15 cellular contexts compared by ENCODE assay signal in the genomic region with DNA sequence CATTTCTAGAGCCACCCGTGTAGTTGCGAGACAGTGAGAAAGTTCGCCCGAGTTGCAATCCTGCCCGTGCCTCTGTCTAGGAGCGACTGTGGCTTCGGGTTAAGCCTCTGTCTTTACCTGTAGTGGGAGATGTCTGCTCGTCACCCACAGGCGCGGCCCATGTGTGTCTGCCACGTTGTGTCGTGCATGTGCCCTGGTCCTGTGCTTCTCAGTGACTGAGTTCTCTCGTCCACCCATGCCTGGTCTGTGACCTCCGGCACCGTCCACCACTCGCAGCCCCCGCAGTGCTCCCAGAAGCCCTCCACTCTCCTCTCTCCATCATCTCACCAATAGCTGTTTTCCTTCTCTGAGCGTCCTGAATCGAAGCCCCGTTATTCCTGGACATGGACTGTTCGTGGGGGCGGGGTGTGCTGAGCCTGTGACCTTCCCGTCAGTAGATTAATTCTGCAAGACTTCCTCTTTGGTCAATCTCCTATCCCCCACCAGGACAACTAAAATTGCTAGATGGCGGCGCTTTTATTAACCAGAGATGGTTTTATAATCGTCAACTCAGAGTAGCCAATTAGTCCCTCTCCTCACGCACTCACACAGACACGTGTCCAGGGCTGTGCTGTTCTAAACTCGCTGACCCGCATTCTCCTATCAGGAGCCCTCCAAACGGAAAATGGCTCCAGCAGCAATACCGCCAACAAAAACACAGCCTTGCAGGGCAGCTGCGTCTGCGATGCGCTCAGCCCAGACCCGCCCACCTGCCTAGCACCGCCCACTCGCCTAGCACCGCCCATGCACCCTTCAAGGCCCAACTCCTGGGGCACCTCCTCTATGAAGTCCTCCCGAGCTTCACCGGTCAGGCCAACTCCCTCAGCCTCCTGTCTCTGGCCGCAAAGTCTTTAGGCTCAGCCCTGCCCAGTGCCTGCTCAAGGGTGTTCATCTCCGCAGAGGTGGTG.
"Had no signal": no experiment of that assay in that cellular context is flagged by ENCODE, and none has a peak within 500 bp of the region (broad histone marks: within the 10 kb centered on the region; RNA-seq: fewer than 3 reads in every experiment).

No MANE protein-coding gene starts in this region.

- H3K36me3 Mint-ChIP-seq: activated naive CD4-positive, alpha-beta T cell treated with anti-CD3 and anti-CD28 coated beads, Interleukin-2, amount 50 U/mL, for 72 hours; mesothelial cell of epicardium had no signal

- H3K27ac ChIP-seq: esophagus squamous epithelium, lower lobe of right lung, VCaP had no signal

- H3K27ac Mint-ChIP-seq: activated CD8-positive, alpha-beta T cell treated with anti-CD3 and anti-CD28 coated beads for 36 hours; activated naive CD4-positive, alpha-beta T cell treated with anti-CD3 and anti-CD28 coated beads, Interleukin-2, amount 50 U/mL, for 72 hours; mesothelial cell of epicardium had no signal

- DNase-seq: activated CD8-positive, alpha-beta T cell treated with anti-CD3 and anti-CD28 coated beads for 36 hours; activated effector memory CD4-positive, alpha-beta T cell treated with anti-CD3 and anti-CD28 coated beads, Interleukin-2, amount 50 U/mL, for 16 hours; activated T-cell treated with anti-CD3 and anti-CD28 coated beads, Interleukin-2, amount 50 U/mL, for 48 hours; esophagus squamous epithelium; foreskin fibroblast; hippocampal formation; lower lobe of right lung; small intestine; stimulated activated CD4-positive, alpha-beta T cell treated with anti-CD3 and anti-CD28 coated beads, Interleukin-4, amount 100 ng/mL, for 4 hours; stimulated activated CD8-positive, alpha-beta memory T cell treated with anti-CD3 and anti-CD28 coated beads, Interleukin-4, amount 100 ng/mL, for 48 hours; stimulated activated naive CD4-positive, alpha-beta T cell treated with Interleukin-2 at 50 U/mL for 16 hours; trophoblast cell had no signal

- H3K9me3 ChIP-seq: esophagus squamous epithelium, lower lobe of right lung had no signal

- H3K4me3 Mint-ChIP-seq: activated CD8-positive, alpha-beta T cell treated with anti-CD3 and anti-CD28 coated beads for 36 hours; mesothelial cell of epicardium had no signal

- H3K4me1 ChIP-seq: esophagus squamous epithelium, lower lobe of right lung had no signal

- H3K9me3 Mint-ChIP-seq: activated CD8-positive, alpha-beta T cell treated with anti-CD3 and anti-CD28 coated beads for 36 hours; activated naive CD4-positive, alpha-beta T cell treated with anti-CD3 and anti-CD28 coated beads, Interleukin-2, amount 50 U/mL, for 72 hours had no signal

- H3K36me3 ChIP-seq: esophagus squamous epithelium, lower lobe of right lung had no signal

- ATAC-seq: activated CD8-positive, alpha-beta T cell treated with anti-CD3 and anti-CD28 coated beads for 36 hours; activated naive CD4-positive, alpha-beta T cell treated with anti-CD3 and anti-CD28 coated beads, Interleukin-2, amount 50 U/mL, for 72 hours; lower lobe of right lung had no signal

- H3K4me3 ChIP-seq: esophagus squamous epithelium, lower lobe of right lung had no signal
